In genomic region chr16:28596840-28597691, GRCh38 we compare ENCODE assay signal across 9 cellular contexts. TPM values are rescaled to one million over a fixed set of nuclear protein-coding genes. Genes with fewer than 3 reads are reported as not detected.
DNase-seq lines count a peak whose midpoint lies in the region; ATAC-seq and TF ChIP-seq lines count a peak whose summit lies in the region.
"Had no signal": no experiment of that assay in that cellular context is flagged by ENCODE, and none has a peak within 500 bp of the region (broad histone marks: within the 10 kb centered on the region; RNA-seq: fewer than 3 reads in every experiment).

Gene SULT1A2 (minus strand): TSS chr16:28597050. CDS start chr16:28595930, 1,120 bp downstream.

- H3K4me3 Mint-ChIP-seq in T-helper 17 cell = no peak within 1 kb of the TSS

- intact Hi-C loops in left ventricle myocardium superior (cut with micrococcal nuclease) = no loop called here

- peaks cover 7% of the 10 kb centered on the region for H3K4me1 Mint-ChIP-seq in T-helper 17 cell

- no peaks in the 10 kb centered on the region for H3K9me3 ChIP-seq in T-helper 17 cell (ENCODE audit: control insufficient read depth, low read length, poor library complexity, severe bottlenecking)

- TF ChIP-seq CTCF in omental fat pad (IDR thresholded peaks at IDR 0.05) = no peak

- peak within 1 kb of the TSS; percentile 39 for H3K27ac Mint-ChIP-seq in T-helper 17 cell

- DNase-seq in Daoy (ENCODE audit: low read depth) = peak; percentile 45
- DNase-seq in T-helper 17 cell = no peak
- DNase-seq in left ventricle myocardium superior = no peak
- DNase-seq in omental fat pad (ENCODE audit: low spot score) = no peak
- no peak for DNase-seq in NCI-H1436 (lab: John Stamatoyannopoulos, UW)
- no peak for DNase-seq in activated CD4-positive, CD25-positive, alpha-beta regulatory T cell (lab: John Stamatoyannopoulos, UW)
- no peak for DNase-seq in activated CD4-positive, alpha-beta T cell treated with anti-CD3 and anti-CD28 coated beads for 48 hours
- DNase-seq: NCI-H1930 had no signal

- no peaks in the 10 kb centered on the region for H3K36me3 Mint-ChIP-seq in T-helper 17 cell (ENCODE audit: low read depth)

- no peaks in the 10 kb centered on the region for H3K27me3 Mint-ChIP-seq in T-helper 17 cell

- no peak for ATAC-seq in T-helper 17 cell
- ATAC-seq in left ventricle myocardium superior = peak; percentile 62
- ATAC-seq in omental fat pad (ENCODE audit: low FRiP score) = peak; percentile 42
- no peak for ATAC-seq in HG02973 (IDR thresholded peaks at IDR 0.05; ENCODE audit: unreplicated experiment)

RNA-seq across cellular contexts. Expression of gene SULT1A2, which starts in this region (rescaled TPM):
- not detected in 2 replicates for total RNA-seq in Daoy (2014; rRNA removed; shearing (Covaris generic))
- total RNA-seq in T-helper 17 cell = under 1 TPM in 1 of 2 donors, not detected in 1; 0.22 TPM
- 1.1 TPM for total RNA-seq in left ventricle myocardium superior
- total RNA-seq in omental fat pad = 1 to 10 TPM in 3 of 4 donors, under 1 TPM in 1; 0.79 to 5.0 (median 2.4) TPM

Comparison
In these comparisons a context has a peak if more than half of its experiments do, and no peak if none do; other contexts are left out.
1. Peak in DNase-seq in Daoy; RNA of the gene not detected or under 1 TPM.
2. ATAC-seq: peak in left ventricle myocardium superior (single experiment) and omental fat pad (single experiment); none in T-helper 17 cell (single experiment) and HG02973 (single experiment).